9 cellular contexts compared by ENCODE assay signal in genomic region chr18:47953471-47953931, GRCh38. TPM values are rescaled to one million over a fixed set of nuclear protein-coding genes. Genes with fewer than 3 reads are reported as not detected.
DNase-seq lines count a peak whose midpoint lies in the region; ATAC-seq and TF ChIP-seq lines count a peak whose summit lies in the region.
"Had no signal": no experiment of that assay in that cellular context is flagged by ENCODE, and none has a peak within 500 bp of the region (broad histone marks: within the 10 kb centered on the region; RNA-seq: fewer than 3 reads in every experiment).

No MANE protein-coding gene starts in this region.

- H3K27me3 Mint-ChIP-seq in CD4-positive, alpha-beta memory T cell: peaks cover 1 to 2% of the 10 kb centered on the region in 2 donors
- peaks cover 23% of the 10 kb centered on the region for H3K27me3 Mint-ChIP-seq in chondrocyte (ENCODE audit: low read depth)
- H3K27me3 Mint-ChIP-seq in endodermal cell (ENCODE audit: insufficient read depth): no peaks in the 10 kb centered on the region

- POLR2A ChIA-PET in CD4-positive, alpha-beta memory T cell (lab: Charles Lee; ENCODE audit: partially characterized antibody): interaction anchor here (2.0 kb wide), 1 partner anchor 23 kb away, joined by 13 read pairs; the partner anchor contains the start of gene SMAD2

- no peak overlapping the region for H3K9ac ChIP-seq in endodermal cell (ENCODE audit: extremely low read depth, low read length, poor library complexity, severe bottlenecking)

- H3K4me3 Mint-ChIP-seq in CD4-positive, alpha-beta memory T cell: peak overlapping the region in 7 of 8 donors; percentile 31 to 87 (median 66)
- H3K4me3 Mint-ChIP-seq in chondrocyte (ENCODE audit: unreplicated experiment): no peak overlapping the region
- no peak overlapping the region for H3K4me3 Mint-ChIP-seq in endodermal cell

- H3K36me3 ChIP-seq in CD4-positive, alpha-beta memory T cell (ENCODE audit: insufficient read depth, low read length): no peaks in the 10 kb centered on the region
- no peaks in the 10 kb centered on the region for H3K36me3 ChIP-seq in neutrophil
- no peaks in the 10 kb centered on the region for H3K36me3 ChIP-seq in endodermal cell (ENCODE audit: control insufficient read depth, insufficient read depth, low read length)

- no peaks in the 10 kb centered on the region for H3K36me3 Mint-ChIP-seq in CD4-positive, alpha-beta memory T cell
- no peaks in the 10 kb centered on the region for H3K36me3 Mint-ChIP-seq in chondrocyte (ENCODE audit: low read depth)
- no peaks in the 10 kb centered on the region for H3K36me3 Mint-ChIP-seq in endodermal cell (ENCODE audit: low read depth)

- no peak overlapping the region for H3K4me3 ChIP-seq in CD4-positive, alpha-beta memory T cell (ENCODE audit: low read length in 2 of 2)
- H3K4me3 ChIP-seq in neutrophil (ENCODE audit: low read depth in 1 of 2, low read length in 1 of 2) (no peak overlapping the region), endodermal cell (ENCODE audit: low read length) (no peak overlapping the region)
- H3K4me3 ChIP-seq: K562 had no signal

- no peaks in the 10 kb centered on the region for H3K9me3 ChIP-seq in CD4-positive, alpha-beta memory T cell (ENCODE audit: control insufficient read depth in 1 of 2, low read length in 2 of 2)
- no peaks in the 10 kb centered on the region for H3K9me3 ChIP-seq in neutrophil
- H3K9me3 ChIP-seq in endodermal cell (ENCODE audit: control insufficient read depth, low read length): no peaks in the 10 kb centered on the region

- H3K4me1 ChIP-seq in CD4-positive, alpha-beta memory T cell (ENCODE audit: insufficient read depth, low read length): peaks cover 10% of the 10 kb centered on the region
- H3K4me1 ChIP-seq in neutrophil (ENCODE audit: control insufficient read depth in 1 of 2, insufficient read depth in 1 of 2, low read depth in 1 of 2, low read length in 1 of 2): peaks cover 10 to 13% of the 10 kb centered on the region in 2 experiments
- no peaks in the 10 kb centered on the region for H3K4me1 ChIP-seq in endodermal cell (ENCODE audit: control insufficient read depth, insufficient read depth, low read length)

- H3K4me1 Mint-ChIP-seq in CD4-positive, alpha-beta memory T cell: peaks cover 6 to 19% (median 9%) of the 10 kb centered on the region in 4 donors
- H3K4me1 Mint-ChIP-seq in chondrocyte (ENCODE audit: low read depth): peaks cover 5% of the 10 kb centered on the region
- H3K4me1 Mint-ChIP-seq in endodermal cell: peaks cover 2% of the 10 kb centered on the region

- H3K27me3 ChIP-seq in CD4-positive, alpha-beta memory T cell (ENCODE audit: insufficient read depth, low read length): no peaks in the 10 kb centered on the region
- H3K27me3 ChIP-seq in neutrophil: no peaks in the 10 kb centered on the region
- H3K27me3 ChIP-seq in endodermal cell (ENCODE audit: control insufficient read depth, insufficient read depth, low read length, poor library complexity, severe bottlenecking): no peaks in the 10 kb centered on the region

- H3K27ac Mint-ChIP-seq in CD4-positive, alpha-beta memory T cell: peak overlapping the region; percentile 33 to 89 (median 84)
- peak overlapping the region; percentile 2 for H3K27ac Mint-ChIP-seq in chondrocyte (ENCODE audit: unreplicated experiment)
- no peak overlapping the region for H3K27ac Mint-ChIP-seq in endodermal cell

- peak in 3 of 5 donors; percentile 9 to 24 (median 16) for DNase-seq in CD4-positive, alpha-beta memory T cell
- DNase-seq in SIG-M5 (lab: John Stamatoyannopoulos, UW) (peak; percentile 89), chondrocyte (ENCODE audit: low spot score) (no peak), HuH-7.5 (ENCODE audit: low spot score) (no peak), endodermal cell (no peak)

- peak; percentile 94 for ATAC-seq in GM18909 (IDR thresholded peaks at IDR 0.05; ENCODE audit: poor library complexity, unreplicated experiment)
- peak; percentile 89 for ATAC-seq in HG03378 (IDR thresholded peaks at IDR 0.05; ENCODE audit: unreplicated experiment)
- ATAC-seq: K562 had no signal

- H3K9me3 Mint-ChIP-seq in CD4-positive, alpha-beta memory T cell: no peaks in the 10 kb centered on the region
- H3K9me3 Mint-ChIP-seq in chondrocyte (ENCODE audit: low read depth) (no peaks in the 10 kb centered on the region), endodermal cell (peaks cover 1% of the 10 kb centered on the region)

- 79 to 83% methylated on average over 4 to 6 of the region's 6 CpGs for WGBS in endodermal cell (ENCODE audit: insufficient coverage in 1 of 2, insufficient read length in 1 of 2), 2 experiments

- H3K27ac ChIP-seq in CD4-positive, alpha-beta memory T cell (ENCODE audit: low read depth, low read length): no peak overlapping the region
- H3K27ac ChIP-seq in neutrophil (peak overlapping the region; percentile 58), endodermal cell (ENCODE audit: low read depth, low read length) (no peak overlapping the region)

- TF ChIP-seq CTCF in chondrocyte (IDR thresholded peaks at IDR 0.05): no peak
- TF ChIP-seq CTCF in neutrophil (IDR thresholded peaks at IDR 0.05): no peak
- TF ChIP-seq CTCF in endodermal cell (conservative IDR thresholded peaks at IDR 0.05): no peak

- intact Hi-C loops in CD4-positive, alpha-beta memory T cell (cut with micrococcal nuclease): loop anchor here (2.0 kb wide), 1 partner anchor 23 kb away; the partner anchor contains the start of gene SMAD2

- CTCF ChIA-PET in CD4-positive, alpha-beta memory T cell (lab: Charles Lee; ENCODE audit: partially characterized antibody): no interaction called here

RNA-seq across cellular contexts. Expression of gene SMAD2, which starts 23.0 kb away (rescaled TPM):
- 100 to 1,000 TPM; 126 to 131 TPM for total RNA-seq in CD4-positive, alpha-beta memory T cell
- polyA plus RNA-seq in CD4-positive, alpha-beta memory T cell: 10 to 100 TPM; 88.5 to 91.7 TPM
- total RNA-seq in chondrocyte (122 to 151 TPM (median 149 TPM) in 3 replicates), endodermal cell (100 to 1,000 TPM; 156 to 189 TPM)
- polyA plus RNA-seq in endodermal cell (2013, experiment 1 of 2): 69.1 TPM
- polyA plus RNA-seq in endodermal cell (2013, experiment 2 of 2): 67.2 TPM

Comparison
In these comparisons a context has a peak if more than half of its experiments do, and no peak if none do; other contexts are left out.
1. DNase-seq: peak in CD4-positive, alpha-beta memory T cell (3 of 5) and SIG-M5 (single experiment); none in chondrocyte (single experiment), HuH-7.5 (single experiment) and endodermal cell (single experiment).
2. H3K4me3 Mint-ChIP-seq: peak in CD4-positive, alpha-beta memory T cell (7 of 8); none in chondrocyte (single experiment) and endodermal cell (single experiment).